1 cellular context compared by ENCODE assay signal in the genomic region with DNA sequence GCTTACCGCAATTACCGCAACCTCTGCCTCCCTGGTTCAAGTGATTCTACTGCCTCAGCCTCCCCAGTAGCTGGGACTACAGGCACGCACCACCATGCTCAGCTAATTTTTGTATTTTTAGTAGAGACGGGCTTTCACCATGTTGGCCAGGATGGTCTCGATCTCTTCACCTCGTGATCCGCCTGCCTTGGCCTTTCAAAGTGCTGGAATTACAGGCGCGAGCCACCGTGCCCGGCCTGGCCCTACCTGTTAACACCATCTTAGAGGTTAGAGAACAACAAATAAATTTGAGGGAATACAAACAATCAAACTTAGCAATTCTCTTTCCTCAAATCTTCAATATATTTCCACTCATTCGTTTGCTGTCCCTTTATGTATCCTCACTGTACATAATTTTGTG.
DNase-seq lines count a peak whose midpoint lies in the region; ATAC-seq lines count a peak whose summit lies in the region.
"Not testable (repeated sequence)": the region's sequence is repeated elsewhere in the genome, so short reads cannot be mapped to it uniquely, and the experiment has no call there.

No MANE protein-coding gene starts in this region.

- intact Hi-C loops in Right ventricle myocardium inferior (cut with DNase I), result not testable (repeated sequence)

- DNase-seq in Right ventricle myocardium inferior (ENCODE audit: missing footprints), result peak; percentile 62

- not testable (repeated sequence) for ATAC-seq in Right ventricle myocardium inferior
